ENCODE assay signal across 15 cellular contexts in genomic region chr9:660227-660626, GRCh38.
DNase-seq lines count a peak whose midpoint lies in the region; ATAC-seq and TF ChIP-seq lines count a peak whose summit lies in the region.
"Had no signal": no experiment of that assay in that cellular context is flagged by ENCODE, and none has a peak within 500 bp of the region (broad histone marks: within the 10 kb centered on the region; RNA-seq: fewer than 3 reads in every experiment).

No MANE protein-coding gene starts in this region.

- H3K36me3 ChIP-seq in BLaER1 treated with 17β-estradiol and CSF1 and Interleukin-3, amounts not matched to agents 10 nM and 100 nM, result no peaks in the 10 kb centered on the region
- H3K36me3 ChIP-seq: neural progenitor cell had no signal

- TF ChIP-seq CTCF in astrocyte of the spinal cord (IDR thresholded peaks at IDR 0.05; ENCODE audit: low read depth, low read length), result no peak

- ATAC-seq in GM18907 (IDR thresholded peaks at IDR 0.05; ENCODE audit: unreplicated experiment), result peak; percentile 73
- ATAC-seq in HG03066 (IDR thresholded peaks at IDR 0.05; ENCODE audit: low read depth, unreplicated experiment), result peak; percentile 65
- no peak for ATAC-seq in HG03432 (IDR thresholded peaks at IDR 0.05; ENCODE audit: unreplicated experiment)
- ATAC-seq: activated CD4-positive, CD25-positive, alpha-beta regulatory T cell treated with anti-CD3 and anti-CD28 coated beads, Interleukin-2, amount 50 U/mL, for 24 hours had no signal

- no peak overlapping the region for H3K4me3 ChIP-seq in BLaER1 treated with 17β-estradiol and CSF1 and Interleukin-3, amounts not matched to agents 10 nM and 100 nM
- H3K4me3 ChIP-seq in astrocyte of the spinal cord (ENCODE audit: low read depth, low read length), result no peak overlapping the region
- H3K4me3 ChIP-seq: neural progenitor cell had no signal

- DNase-seq in astrocyte of the spinal cord (ENCODE audit: low read depth, low spot score), result peak; percentile 22
- DNase-seq in T-helper 1 cell, result no peak
- no peak for DNase-seq in stimulated activated CD4-positive, alpha-beta T cell treated with anti-CD3 and anti-CD28 coated beads, Interleukin-1b, Interleukin-23, amount 100 ng/mL, for 48 hours
- no peak for DNase-seq in anterior cingulate cortex (lab: John Stamatoyannopoulos, UW)
- DNase-seq: activated effector memory CD4-positive, alpha-beta T cell treated with Interleukin-2 at 50 U/mL for 16 hours; amygdala; NCI-H2081 treated with DMSO at 0.1 percent for 48 hours; NCI-H524; retina had no signal

- no peak overlapping the region for H3K27ac ChIP-seq in BLaER1 treated with 17β-estradiol and CSF1 and Interleukin-3, amounts not matched to agents 10 nM and 100 nM
- H3K27ac ChIP-seq: neural progenitor cell had no signal

- peaks cover 0 to 10% (median 0%) of the 10 kb centered on the region in 11 experiments; a peak in 4 of 22 replicates for H3K9me3 ChIP-seq in BLaER1 treated with 17β-estradiol and CSF1 and Interleukin-3, amounts not matched to agents 10 nM and 100 nM (replicated peaks in 1 of 11)

- H4K20me1 ChIP-seq in BLaER1 treated with 17β-estradiol and CSF1 and Interleukin-3, amounts not matched to agents 10 nM and 100 nM, result no peaks in the 10 kb centered on the region

- H3K4me2 ChIP-seq in BLaER1 treated with 17β-estradiol and CSF1 and Interleukin-3, amounts not matched to agents 10 nM and 100 nM, result peak overlapping the region; percentile 7 to 75 (median 59); a peak in 19 of 22 replicates
- H3K4me2 ChIP-seq: neural progenitor cell had no signal

- peaks cover 15 to 40% (median 26%) of the 10 kb centered on the region in 10 experiments for H3K4me1 ChIP-seq in BLaER1 treated with 17β-estradiol and CSF1 and Interleukin-3, amounts not matched to agents 10 nM and 100 nM
- H3K4me1 ChIP-seq: neural progenitor cell had no signal

- H3K9ac ChIP-seq in BLaER1 treated with 17β-estradiol and CSF1 and Interleukin-3, amounts not matched to agents 10 nM and 100 nM, result no peak overlapping the region
- H3K9ac ChIP-seq: neural progenitor cell had no signal

- in situ Hi-C loops in astrocyte of the spinal cord (cut with HindIII; ENCODE audit: low sequenced_read_pairs), result no loop called here

- peaks cover 0 to 7% (median 0%) of the 10 kb centered on the region in 11 experiments; a peak in 2 of 22 replicates for H3K27me3 ChIP-seq in BLaER1 treated with 17β-estradiol and CSF1 and Interleukin-3, amounts not matched to agents 10 nM and 100 nM
- H3K27me3 ChIP-seq: neural progenitor cell had no signal
